12 cellular contexts compared by ENCODE assay signal in the genomic region with DNA sequence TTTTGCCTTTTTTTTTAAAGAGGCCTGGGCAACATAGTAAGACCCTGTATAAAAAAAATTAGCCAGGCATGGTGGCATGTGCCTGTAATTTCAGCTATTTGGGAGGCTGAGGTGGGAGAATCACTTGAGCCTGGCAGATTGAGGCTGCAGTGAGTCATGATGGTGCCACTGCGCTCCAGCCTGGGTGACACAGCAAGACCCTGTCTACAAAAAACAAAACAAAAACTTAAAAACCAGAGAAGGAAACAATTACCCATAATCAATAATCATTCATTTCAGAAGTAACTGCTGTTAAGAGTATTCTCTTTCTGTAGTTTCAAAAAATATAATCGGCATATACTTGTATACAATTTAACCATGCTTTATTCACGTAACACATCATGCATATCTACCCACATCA.
"Had no signal": no experiment of that assay in that cellular context is flagged by ENCODE, and none has a peak within 500 bp of the region (broad histone marks: within the 10 kb centered on the region; RNA-seq: fewer than 3 reads in every experiment).

No MANE protein-coding gene starts in this region.

- H3K27me3 Mint-ChIP-seq: effector memory CD8-positive, alpha-beta T cell; naive thymus-derived CD8-positive, alpha-beta T cell had no signal

- DNase-seq: effector memory CD8-positive, alpha-beta T cell; gastrocnemius medialis; heart right ventricle; hypothalamus; kidney glomerular epithelial cell; naive thymus-derived CD8-positive, alpha-beta T cell; small intestine; stimulated activated CD4-positive, alpha-beta T cell treated with anti-CD3 and anti-CD28 coated beads, Interleukin-4, amount 100 ng/mL, for 4 hours; stimulated activated naive CD4-positive, alpha-beta T cell; stomach; substantia nigra; transverse colon had no signal

- ATAC-seq: effector memory CD8-positive, alpha-beta T cell; gastrocnemius medialis; heart right ventricle; naive thymus-derived CD8-positive, alpha-beta T cell had no signal

- H3K4me3 Mint-ChIP-seq: effector memory CD8-positive, alpha-beta T cell; naive thymus-derived CD8-positive, alpha-beta T cell had no signal

- H3K9me3 Mint-ChIP-seq: effector memory CD8-positive, alpha-beta T cell; naive thymus-derived CD8-positive, alpha-beta T cell had no signal
